ENCODE assay signal across 9 cellular contexts in the genomic region with DNA sequence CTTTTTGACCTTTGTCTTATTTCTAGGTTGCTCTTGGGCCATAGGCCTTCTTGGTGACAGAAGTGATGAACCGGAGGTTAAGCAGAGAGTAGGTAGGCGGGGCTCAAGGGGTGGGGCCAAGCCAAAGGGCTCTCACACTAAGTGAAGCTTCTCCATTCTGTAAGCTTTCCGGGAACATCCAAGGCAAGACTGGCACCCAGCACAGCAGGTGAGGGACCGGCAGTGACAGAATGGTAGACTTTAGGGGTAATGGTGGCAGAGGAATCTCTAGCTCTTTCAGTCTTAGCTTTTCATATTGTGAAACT. TPM values are rescaled to one million over a fixed set of nuclear protein-coding genes. Genes with fewer than 3 reads are reported as not detected.
DNase-seq lines count a peak whose midpoint lies in the region; ATAC-seq and TF ChIP-seq lines count a peak whose summit lies in the region.
"Had no signal": no experiment of that assay in that cellular context is flagged by ENCODE, and none has a peak within 500 bp of the region (broad histone marks: within the 10 kb centered on the region; RNA-seq: fewer than 3 reads in every experiment).

A gene (plus strand): TSS at position 135 of the 305 bp plus-strand sequence. CDS start 2,049 bp downstream, outside the sequence.

- peak within 1 kb of the TSS; percentile 93 to 94 for H3K27ac Mint-ChIP-seq in natural killer cell treated with Interleukin-12 subunit alpha and Interleukin-12 subunit beta and Interleukin-15 and Interleukin-18, amount 100 ng/mL, for 72 hours

- H3K4me3 ChIP-seq in adrenal gland (peak within 1 kb of the TSS in 1 of 4 donors; percentile 30), upper lobe of left lung (peak within 1 kb of the TSS; percentile 14 to 50 (median 44))

- no peaks in the 10 kb centered on the region for H3K27me3 ChIP-seq in adrenal gland
- H3K27me3 ChIP-seq in upper lobe of left lung, result no peaks in the 10 kb centered on the region

- WGBS in adrenal gland, 4 donors, result 59 to 68% (median 62%) methylated on average over 4 of the region's 4 CpGs
- WGBS in upper lobe of left lung, 2 donors, result 55 to 73% methylated on average over 4 of the region's 4 CpGs

- no peak for TF ChIP-seq EP300 in upper lobe of left lung (IDR thresholded peaks at IDR 0.05)

- intact Hi-C loops in adrenal gland (cut with DNase I), result loop anchor here in 1 of 2 donors (5.0 to 10.0 kb wide), 2 partner anchors 59 to 132 kb away; no protein-coding TSS in a partner anchor

- H3K4me3 Mint-ChIP-seq in natural killer cell treated with Interleukin-12 subunit alpha and Interleukin-12 subunit beta and Interleukin-15 and Interleukin-18, amount 100 ng/mL, for 72 hours, result peak within 1 kb of the TSS; percentile 99

- no peaks in the 10 kb centered on the region for H3K36me3 Mint-ChIP-seq in natural killer cell treated with Interleukin-12 subunit alpha and Interleukin-12 subunit beta and Interleukin-15 and Interleukin-18, amount 100 ng/mL, for 72 hours

- H3K9me3 ChIP-seq in adrenal gland (replicated peaks in 1 of 3), result no peaks in the 10 kb centered on the region
- H3K9me3 ChIP-seq in upper lobe of left lung, result no peaks in the 10 kb centered on the region

- H3K36me3 ChIP-seq in adrenal gland (replicated peaks in 1 of 2) (peaks cover 0 to 42% of the 10 kb centered on the region in 2 donors), upper lobe of left lung (peaks cover 9 to 33% (median 20%) of the 10 kb centered on the region in 4 donors)

- TF ChIP-seq POLR2A in adrenal gland (IDR thresholded peaks at IDR 0.05) (no peak), upper lobe of left lung (IDR thresholded peaks at IDR 0.05) (peak in 1 of 4 donors; percentile 32)

- H3K4me1 Mint-ChIP-seq in natural killer cell treated with Interleukin-12 subunit alpha and Interleukin-12 subunit beta and Interleukin-15 and Interleukin-18, amount 100 ng/mL, for 72 hours (ENCODE audit: low read depth in 2 of 2), result peaks cover 37% of the 10 kb centered on the region in 2 donors

- H3K9me3 Mint-ChIP-seq in natural killer cell treated with Interleukin-12 subunit alpha and Interleukin-12 subunit beta and Interleukin-15 and Interleukin-18, amount 100 ng/mL, for 72 hours, result no peaks in the 10 kb centered on the region

- H3K27ac ChIP-seq in adrenal gland (peak within 1 kb of the TSS in 1 of 5 donors; percentile 50), upper lobe of left lung (peak within 1 kb of the TSS; percentile 66 to 81 (median 74))

- no peaks in the 10 kb centered on the region for H3K27me3 Mint-ChIP-seq in natural killer cell treated with Interleukin-12 subunit alpha and Interleukin-12 subunit beta and Interleukin-15 and Interleukin-18, amount 100 ng/mL, for 72 hours

- peak; percentile 56 for DNase-seq in T-helper 22 cell (ENCODE audit: low read depth)
- peak in 6 of 7 donors; percentile 35 to 69 (median 52) for DNase-seq in adrenal gland
- DNase-seq in natural killer cell treated with Interleukin-12 subunit alpha and Interleukin-12 subunit beta and Interleukin-15 and Interleukin-18, amount 100 ng/mL, for 72 hours (ENCODE audit: low spot score), result peak; percentile 84
- peak in 1 of 2 donors; percentile 76 for DNase-seq in upper lobe of left lung
- no peak for DNase-seq in NCI-H1417 (lab: John Stamatoyannopoulos, UW)
- no peak for DNase-seq in amniotic stem cell (lab: John Stamatoyannopoulos, UW)

- H3K4me1 ChIP-seq in adrenal gland (replicated peaks in 1 of 2) (no peaks in the 10 kb centered on the region), upper lobe of left lung (peaks cover 5 to 23% (median 11%) of the 10 kb centered on the region in 4 donors)

- peak; percentile 68 for ATAC-seq in GM18867 (IDR thresholded peaks at IDR 0.05; ENCODE audit: unreplicated experiment)
- ATAC-seq in HG03045 (IDR thresholded peaks at IDR 0.05; ENCODE audit: unreplicated experiment), result peak; percentile 73
- ATAC-seq in natural killer cell treated with Interleukin-12 subunit alpha and Interleukin-12 subunit beta and Interleukin-15 and Interleukin-18, amount 100 ng/mL, for 72 hours, result peak; percentile 90 to 92
- peak; percentile 81 to 87 for ATAC-seq in upper lobe of left lung (ENCODE audit: low FRiP score in 2 of 2)

- TF ChIP-seq CTCF in adrenal gland (IDR thresholded peaks at IDR 0.05) (no peak), upper lobe of left lung (IDR thresholded peaks at IDR 0.05) (no peak)

RNA-seq across cellular contexts. Expression of the gene that starts here (rescaled TPM):
- total RNA-seq in adrenal gland (10 to 100 TPM in 3 of 8 donors, 1 to 10 TPM in 5; 4.9 to 18.3 (median 7.3) TPM), upper lobe of left lung (10 to 100 TPM in 5 of 6 donors, 1 to 10 TPM in 1; 7.4 to 19.1 (median 15.8) TPM)
- 10 to 100 TPM in 2 of 3 donors, 1 to 10 TPM in 1; 3.3 to 19.9 (median 15.2) TPM for polyA plus RNA-seq in adrenal gland
- 10 to 100 TPM; 10.2 to 16.8 TPM for total RNA-seq in natural killer cell treated with Interleukin-12 subunit alpha and Interleukin-12 subunit beta and Interleukin-15 and Interleukin-18, amount 100 ng/mL, for 72 hours
- total RNA-seq: HT1080 had no signal

Comparison
In these comparisons a context has a peak if more than half of its experiments do, and no peak if none do; other contexts are left out.
1. DNase-seq: peak in T-helper 22 cell (single experiment), adrenal gland (6 of 7) and natural killer cell treated with Interleukin-12 subunit alpha and Interleukin-12 subunit beta and Interleukin-15 and Interleukin-18, amount 100 ng/mL, for 72 hours (single experiment); none in NCI-H1417 (0 of 3) and amniotic stem cell (single experiment).
2. Peak in every context shown above with its lines, with median percentiles within 50 percentile points of each other: ATAC-seq.